In the genomic region with DNA sequence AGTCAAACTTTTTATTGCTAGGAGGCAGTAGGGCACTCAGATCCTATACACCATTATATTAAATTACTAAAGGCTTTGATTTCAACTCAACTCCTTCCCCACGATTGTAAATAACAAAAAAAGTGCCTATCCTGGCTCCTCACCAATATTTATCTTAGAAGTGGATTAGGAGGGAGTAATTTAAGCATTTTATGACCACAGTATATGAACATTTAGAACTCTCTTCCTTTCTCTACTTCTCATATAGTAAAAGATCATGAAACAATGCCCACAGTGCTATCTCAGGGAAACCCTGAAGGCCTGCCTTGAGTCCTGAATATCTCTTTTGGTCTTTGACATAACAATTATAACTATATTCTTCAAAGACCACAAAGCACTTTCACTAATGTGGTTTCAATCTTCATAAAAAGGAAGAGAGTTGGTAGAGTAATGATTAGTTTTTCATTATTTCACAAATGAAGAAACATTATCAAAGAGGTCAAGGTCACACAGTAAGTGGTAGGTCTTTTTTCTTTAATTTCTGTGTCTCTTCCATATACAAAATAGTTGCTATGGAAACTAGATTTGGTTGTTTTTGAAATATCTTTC, we compare ENCODE assay signal across 36 cellular contexts. TPM values are rescaled to one million over a fixed set of nuclear protein-coding genes. Genes with fewer than 3 reads are reported as not detected.
DNase-seq lines count a peak whose midpoint lies in the region; ATAC-seq, FAIRE-seq and TF ChIP-seq lines count a peak whose summit lies in the region.
"Had no signal": no experiment of that assay in that cellular context is flagged by ENCODE, and none has a peak within 500 bp of the region (broad histone marks: within the 10 kb centered on the region; RNA-seq: fewer than 3 reads in every experiment).

No MANE protein-coding gene starts in this region.

- TF ChIP-seq POLR2A in ovary (IDR thresholded peaks at IDR 0.05): no peak

- no peaks in the 10 kb centered on the region for H3K36me3 ChIP-seq in ovary
- H3K36me3 ChIP-seq: sigmoid colon, thyroid gland had no signal

- peak; percentile 11 for FAIRE-seq in D721Med (lab: Jason Lieb, UNC)
- FAIRE-seq: GM19239, H1, RCC 7860 had no signal

- H3K9me3 ChIP-seq in ovary: no peaks in the 10 kb centered on the region
- H3K9me3 ChIP-seq: psoas muscle, sigmoid colon, thyroid gland had no signal

- H3K27me3 ChIP-seq in ovary: no peaks in the 10 kb centered on the region
- H3K27me3 ChIP-seq: sigmoid colon, thyroid gland had no signal

- ATAC-seq in HG03159 (IDR thresholded peaks at IDR 0.05; ENCODE audit: unreplicated experiment) (peak; percentile 64), left colon (peak; percentile 95), HG03378 (IDR thresholded peaks at IDR 0.05; ENCODE audit: unreplicated experiment) (no peak), GM19324 (IDR thresholded peaks at IDR 0.05; ENCODE audit: low FRiP score, unreplicated experiment) (no peak)
- ATAC-seq: activated naive CD4-positive, alpha-beta T cell treated with anti-CD3 and anti-CD28 coated beads, Interleukin-2, amount 50 U/mL, for 72 hours; left cardiac atrium; naive thymus-derived CD4-positive, alpha-beta T cell; psoas muscle had no signal

- WGBS in ovary, 3 donors: 15 to 21% (median 18%) methylated on average over 1 of the region's 1 CpG

- H3K4me3 ChIP-seq in ovary: no peak overlapping the region
- H3K4me3 ChIP-seq: psoas muscle, sigmoid colon, thyroid gland had no signal

- H3K27ac ChIP-seq in ovary: peak overlapping the region; percentile 6 to 35
- H3K27ac ChIP-seq: C4-2B, psoas muscle, VCaP had no signal

- intact Hi-C loops in left colon (cut with DNase I, micrococcal nuclease) (loop anchor here in 1 of 2 donors (10.0 kb wide), 1 partner anchor 57 kb away; a partner anchor contains a TSS), ovary (cut with DNase I) (no loop called here)

- no peak for TF ChIP-seq EP300 in ovary (IDR thresholded peaks at IDR 0.05)

- DNase-seq in D721Med (ENCODE audit: insufficient read length, low spot score) (no peak), left colon (no peak), ovary (no peak), CD1c-positive myeloid dendritic cell (ENCODE audit: extremely low spot score) (no peak), NCI-H1436 (lab: John Stamatoyannopoulos, UW) (no peak)
- DNase-seq: activated CD4-positive, alpha-beta T cell treated with anti-CD3 and anti-CD28 coated beads for 48 hours; activated CD8-positive, alpha-beta memory T cell treated with anti-CD3 and anti-CD28 coated beads for 24 hours; activated effector memory CD4-positive, alpha-beta T cell treated with Interleukin-2 at 50 U/mL for 16 hours; activated T-cell treated with anti-CD3 and anti-CD28 coated beads, Interleukin-2, amount 50 U/mL, for 1 hour; amygdala; DMS79 treated with DMSO at 0.1 percent for 48 hours; effector CD4-positive, alpha-beta T cell; GDM1; immature natural killer cell; left cardiac atrium; midbrain; naive thymus-derived CD4-positive, alpha-beta T cell; NCI-H82; psoas muscle; SHP77 treated with DMSO at 0.1 percent for 48 hours; sigmoid colon; stimulated activated CD4-positive, alpha-beta T cell treated with anti-CD3 and anti-CD28 coated beads, Interleukin-4, amount 100 ng/mL, for 1 hour; thyroid gland had no signal

- peaks cover 12% of the 10 kb centered on the region for H3K4me1 ChIP-seq in ovary (ENCODE audit: insufficient read depth)
- H3K4me1 ChIP-seq: psoas muscle had no signal

- TF ChIP-seq CTCF in D721Med (IDR thresholded peaks at IDR 0.05; ENCODE audit: insufficient read depth, missing control alignments) (no peak), ovary (IDR thresholded peaks at IDR 0.05) (no peak)

RNA-seq across cellular contexts. Expression of a gene that starts 29.1 kb away (rescaled TPM):
- total RNA-seq in left colon: 100 to 1,000 TPM; 259 to 373 TPM
- 10 to 100 TPM in 1 of 7 donors, 1 to 10 TPM in 6; 1.5 to 21.6 (median 7.0) TPM for total RNA-seq in ovary
- 1 to 10 TPM; 4.9 to 8.6 TPM for polyA plus RNA-seq in ovary
- total RNA-seq: A172; activated naive CD4-positive, alpha-beta T cell treated with anti-CD3 and anti-CD28 coated beads, Interleukin-2, amount 50 U/mL, for 72 hours; glomerular endothelial cell; H1; naive thymus-derived CD4-positive, alpha-beta T cell; NCI-H460 had no signal
- polyA plus RNA-seq: H1; IgD-negative memory B cell; immature natural killer cell; naive thymus-derived CD4-positive, alpha-beta T cell had no signal

RNA-seq across cellular contexts. Expression of a gene that starts 53.5 kb away (rescaled TPM):
- total RNA-seq in left colon: not detected
- total RNA-seq in ovary: not detected
- not detected for polyA plus RNA-seq in ovary
- total RNA-seq: A172; activated naive CD4-positive, alpha-beta T cell treated with anti-CD3 and anti-CD28 coated beads, Interleukin-2, amount 50 U/mL, for 72 hours; glomerular endothelial cell; H1; left cardiac atrium; naive thymus-derived CD4-positive, alpha-beta T cell; NCI-H460; psoas muscle; sigmoid colon; thyroid gland had no signal
- polyA plus RNA-seq: H1; IgD-negative memory B cell; immature natural killer cell; naive thymus-derived CD4-positive, alpha-beta T cell; psoas muscle had no signal

Comparison
In these comparisons a context has a peak if more than half of its experiments do, and no peak if none do; other contexts are left out.
1. ATAC-seq: peak in HG03159 (single experiment) and left colon (single experiment); none in HG03378 (single experiment) and GM19324 (single experiment).
2. RNA of a gene that starts 29.1 kb away (total RNA-seq): 259 to 373 TPM in left colon; 1.5 to 21.6 TPM in ovary; every median in the first group is over 10 times any median in the second.